22 cellular contexts compared by ENCODE assay signal in genomic region chr9:37715260-37715659, GRCh38.
"Had no signal": no experiment of that assay in that cellular context is flagged by ENCODE, and none has a peak within 500 bp of the region (broad histone marks: within the 10 kb centered on the region; RNA-seq: fewer than 3 reads in every experiment).

No MANE protein-coding gene starts in this region.

- H3K36me3 Mint-ChIP-seq: memory B cell; natural killer cell treated with Interleukin-12 subunit alpha and Interleukin-12 subunit beta and Interleukin-15 and Interleukin-18, amount 100 ng/mL, for 72 hours; stimulated activated effector memory CD8-positive, alpha-beta T cell treated with anti-CD3 and anti-CD28 coated beads, Interleukin-12 subunit alpha, Interleukin-12 subunit beta, amount 100 ng/mL, for 72 hours had no signal

- H3K27me3 Mint-ChIP-seq: memory B cell had no signal

- H3K27ac ChIP-seq: colonic mucosa, hepatocyte, left lung, lower lobe of right lung, pancreas, psoas muscle, right atrium auricular region, tibial artery, upper lobe of left lung, uterus had no signal

- H3K27me3 ChIP-seq: colonic mucosa, hepatocyte, pancreas, right atrium auricular region, upper lobe of left lung, uterus had no signal

- H3K9me3 ChIP-seq: colonic mucosa, left lung, lower lobe of right lung, pancreas, psoas muscle, right atrium auricular region, tibial artery, upper lobe of left lung, uterus had no signal

- H3K4me2 ChIP-seq: hepatocyte, smooth muscle cell had no signal

- H3K4me1 ChIP-seq: colonic mucosa, left lung, lower lobe of right lung, pancreas, psoas muscle, right atrium auricular region, tibial artery, upper lobe of left lung, uterus had no signal

- H3K4me3 ChIP-seq: colonic mucosa, hepatocyte, left lung, lower lobe of right lung, pancreas, psoas muscle, right atrium auricular region, smooth muscle cell, tibial artery, upper lobe of left lung, uterus had no signal

- DNase-seq: colonic mucosa; dermis blood vessel endothelial cell; foreskin melanocyte; kidney; left lung; lower lobe of right lung; midbrain; occipital lobe; pancreas; psoas muscle; stimulated activated CD4-positive, alpha-beta T cell treated with anti-CD3 and anti-CD28 coated beads, Interleukin-2, amount 100 ng/mL, for 48 hours; stimulated activated CD8-positive, alpha-beta memory T cell treated with anti-CD3 and anti-CD28 coated beads, Interleukin-4, amount 100 ng/mL, for 48 hours; tibial artery; upper lobe of left lung; uterus had no signal

- H3K9me3 Mint-ChIP-seq: memory B cell; natural killer cell treated with Interleukin-12 subunit alpha and Interleukin-12 subunit beta and Interleukin-15 and Interleukin-18, amount 100 ng/mL, for 72 hours; stimulated activated effector memory CD8-positive, alpha-beta T cell treated with anti-CD3 and anti-CD28 coated beads, Interleukin-12 subunit alpha, Interleukin-12 subunit beta, amount 100 ng/mL, for 72 hours; stimulated activated naive CD8-positive, alpha-beta T cell treated with anti-CD3 and anti-CD28 coated beads, Interleukin-15, Interleukin-2, amounts not matched to agents 100 ng/mL and 50 ng/mL, for 24 hours had no signal

- H3K4me1 Mint-ChIP-seq: memory B cell; stimulated activated effector memory CD8-positive, alpha-beta T cell treated with anti-CD3 and anti-CD28 coated beads, Interleukin-12 subunit alpha, Interleukin-12 subunit beta, amount 100 ng/mL, for 72 hours had no signal

- H3K36me3 ChIP-seq: colonic mucosa, left lung, lower lobe of right lung, pancreas, right atrium auricular region, tibial artery, upper lobe of left lung, uterus had no signal

- H2AFZ ChIP-seq: hepatocyte had no signal

- H3K79me2 ChIP-seq: hepatocyte had no signal

- ATAC-seq: left lung; lower lobe of right lung; natural killer cell treated with Interleukin-12 subunit alpha and Interleukin-12 subunit beta and Interleukin-15 and Interleukin-18, amount 100 ng/mL, for 72 hours; psoas muscle; stimulated activated effector memory CD8-positive, alpha-beta T cell treated with anti-CD3 and anti-CD28 coated beads, Interleukin-12 subunit alpha, Interleukin-12 subunit beta, amount 100 ng/mL, for 72 hours had no signal

- H3K27ac Mint-ChIP-seq: memory B cell; natural killer cell treated with Interleukin-12 subunit alpha and Interleukin-12 subunit beta and Interleukin-15 and Interleukin-18, amount 100 ng/mL, for 72 hours; stimulated activated effector memory CD8-positive, alpha-beta T cell treated with anti-CD3 and anti-CD28 coated beads, Interleukin-12 subunit alpha, Interleukin-12 subunit beta, amount 100 ng/mL, for 72 hours; stimulated activated naive CD8-positive, alpha-beta T cell treated with anti-CD3 and anti-CD28 coated beads, Interleukin-15, Interleukin-2, amounts not matched to agents 100 ng/mL and 50 ng/mL, for 24 hours had no signal

- H3K4me3 Mint-ChIP-seq: memory B cell; natural killer cell treated with Interleukin-12 subunit alpha and Interleukin-12 subunit beta and Interleukin-15 and Interleukin-18, amount 100 ng/mL, for 72 hours; stimulated activated effector memory CD8-positive, alpha-beta T cell treated with anti-CD3 and anti-CD28 coated beads, Interleukin-12 subunit alpha, Interleukin-12 subunit beta, amount 100 ng/mL, for 72 hours; stimulated activated naive CD8-positive, alpha-beta T cell treated with anti-CD3 and anti-CD28 coated beads, Interleukin-15, Interleukin-2, amounts not matched to agents 100 ng/mL and 50 ng/mL, for 24 hours had no signal
